In the genomic region with DNA sequence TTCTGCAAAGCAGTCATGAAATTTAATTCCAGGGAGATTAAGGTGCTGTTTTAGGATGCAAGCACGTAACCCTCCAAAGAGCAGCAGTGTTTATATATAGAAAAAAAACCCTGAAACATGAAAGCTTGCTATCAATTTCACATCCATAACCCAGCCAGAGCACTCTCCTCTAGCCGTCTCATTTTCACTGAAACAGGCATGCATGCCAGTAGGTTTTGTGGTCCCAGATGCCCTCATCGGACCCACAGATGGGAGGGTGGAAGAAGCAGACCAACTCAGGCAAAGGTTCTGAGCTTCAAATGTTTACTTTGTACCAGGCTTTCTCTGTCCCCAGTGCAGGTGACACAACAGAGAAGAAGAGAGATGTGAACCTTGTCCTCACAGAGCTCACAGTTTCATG, we compare ENCODE assay signal across 14 cellular contexts.
DNase-seq lines count a peak whose midpoint lies in the region; ATAC-seq and TF ChIP-seq lines count a peak whose summit lies in the region.
"Had no signal": no experiment of that assay in that cellular context is flagged by ENCODE, and none has a peak within 500 bp of the region (broad histone marks: within the 10 kb centered on the region; RNA-seq: fewer than 3 reads in every experiment).

No MANE protein-coding gene starts in this region.

- no peak overlapping the region for H3K27ac ChIP-seq in Peyer's patch
- H3K27ac ChIP-seq: C4-2B, RWPE1 had no signal

- H3K27me3 ChIP-seq in Peyer's patch = no peaks in the 10 kb centered on the region

- H3K4me1 ChIP-seq in Peyer's patch = no peaks in the 10 kb centered on the region

- no peaks in the 10 kb centered on the region for H3K36me3 ChIP-seq in Peyer's patch

- DNase-seq in myocyte (ENCODE audit: low read depth) (peak; percentile 46), Peyer's patch (no peak)
- DNase-seq: IMR-90, Kasumi-1, NCI-H187 treated with DMSO at 0.1 percent for 48 hours, NCI-H446, NCI-H69 had no signal

- TF ChIP-seq POLR2A in Peyer's patch (IDR thresholded peaks at IDR 0.05) = no peak

- TF ChIP-seq CTCF in Peyer's patch (IDR thresholded peaks at IDR 0.05) = no peak

- H3K4me3 ChIP-seq in Peyer's patch = no peak overlapping the region

- ATAC-seq in GM18498 (IDR thresholded peaks at IDR 0.05; ENCODE audit: unreplicated experiment) (peak; percentile 44), GM19043 (IDR thresholded peaks at IDR 0.05; ENCODE audit: low read depth, unreplicated experiment) (peak; percentile 9), HG02763 (IDR thresholded peaks at IDR 0.05; ENCODE audit: unreplicated experiment) (peak; percentile 29), GM19023 (IDR thresholded peaks at IDR 0.05; ENCODE audit: unreplicated experiment) (no peak), GM21576 (IDR thresholded peaks at IDR 0.05; ENCODE audit: unreplicated experiment) (no peak)

- no peaks in the 10 kb centered on the region for H3K9me3 ChIP-seq in Peyer's patch

Comparison
In these comparisons a context has a peak if more than half of its experiments do, and no peak if none do; other contexts are left out.
1. ATAC-seq: peak in GM18498 (single experiment), GM19043 (single experiment) and HG02763 (single experiment); none in GM19023 (single experiment) and GM21576 (single experiment).